Comparison of ENCODE assay signal across 19 cellular contexts in the genomic region with DNA sequence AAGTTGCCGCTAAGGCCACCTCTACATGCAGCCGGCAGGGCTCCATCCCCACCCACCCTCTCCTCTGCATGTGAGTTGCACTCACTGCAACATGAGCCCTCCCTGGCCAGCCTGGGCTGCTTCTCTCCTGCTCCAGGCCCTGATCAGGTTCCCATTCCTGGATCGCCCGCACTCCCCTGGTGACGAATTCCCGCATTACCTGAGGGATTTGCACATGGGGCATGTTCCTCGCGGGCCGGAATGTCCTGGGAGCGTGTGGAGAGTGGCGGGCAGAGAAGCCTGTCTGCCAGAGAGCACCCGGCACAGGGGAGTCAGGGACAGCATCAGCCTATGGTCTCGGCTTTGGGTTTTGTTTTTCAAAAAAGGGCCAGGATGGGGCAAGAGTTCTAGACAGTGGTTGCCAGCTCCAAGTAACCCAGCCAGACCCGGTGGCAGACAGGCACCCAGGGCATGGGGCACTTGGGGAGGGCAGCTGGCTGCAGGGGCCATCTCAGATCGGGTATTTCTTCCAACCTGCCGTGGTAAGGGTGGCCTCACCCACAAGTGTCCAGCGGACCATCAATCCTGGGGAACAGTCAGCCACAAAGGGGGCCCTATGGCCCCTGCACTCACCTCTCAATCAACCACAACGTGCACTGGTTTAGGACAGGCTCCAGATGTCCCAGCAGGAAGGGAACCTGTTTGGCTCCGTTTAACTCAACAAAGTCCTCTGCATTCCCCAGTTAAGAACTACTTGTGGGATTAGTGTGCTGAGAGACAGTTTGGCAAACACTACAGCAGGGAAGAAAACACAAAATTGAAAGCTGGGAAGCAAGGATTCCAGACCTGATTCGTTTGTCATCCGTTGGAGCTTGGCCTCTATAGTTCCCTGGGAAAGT.
A peak's percentile ranks its signal among the peaks of the same experiment; 100 is the strongest.
DNase-seq lines count a peak whose midpoint lies in the region; ATAC-seq, FAIRE-seq and TF ChIP-seq lines count a peak whose summit lies in the region.
"Had no signal": no experiment of that assay in that cellular context is flagged by ENCODE, and none has a peak within 500 bp of the region (broad histone marks: within the 10 kb centered on the region; RNA-seq: fewer than 3 reads in every experiment).

No MANE protein-coding gene starts in this region.

- ATAC-seq in gastroesophageal sphincter (peak; percentile 11), gastrocnemius medialis (peak; percentile 67 to 75)
- ATAC-seq: CD8-positive, alpha-beta T cell had no signal

- H3K4me1 ChIP-seq in H9 (ENCODE audit: insufficient read depth, low read length) = peaks cover 3% of the 10 kb centered on the region; the same call in 1 of the 2 replicates
- peaks cover 0 to 64% (median 12%) of the 10 kb centered on the region in 3 donors for H3K4me1 ChIP-seq in gastroesophageal sphincter
- no peaks in the 10 kb centered on the region for H3K4me1 ChIP-seq in kidney (ENCODE audit: control insufficient read depth in 1 of 2, insufficient read depth in 1 of 2, low read depth in 1 of 2, low read length in 2 of 2)
- peaks cover 35 to 48% of the 10 kb centered on the region in 2 donors for H3K4me1 ChIP-seq in gastrocnemius medialis

- DNase-seq in H9 (no peak), kidney (peak; percentile 68), gastrocnemius medialis (peak; percentile 92 to 97), DMS53 (lab: John Stamatoyannopoulos, UW) (no peak), DMS153 treated with DMSO at 0.1 percent for 48 hours (lab: John Stamatoyannopoulos, UW; ENCODE audit: unreplicated experiment) (no peak), RWPE1 (ENCODE audit: low spot score) (no peak), D721Med (ENCODE audit: insufficient read length, low spot score) (no peak)
- DNase-seq: CD8-positive, alpha-beta T cell; EL; Karpas-422; MM.1S; NCI-H1417; NCI-H2029 treated with DMSO at 0.1 percent for 48 hours; NCI-H69; NK-92 treated with Interleukin-12 subunit alpha and Interleukin-12 subunit beta, amount 100 ng/mL, for 24 hours; SK-N-SH had no signal

- no peaks in the 10 kb centered on the region for H3K9me3 Mint-ChIP-seq in H9
- H3K9me3 Mint-ChIP-seq: CD8-positive, alpha-beta T cell had no signal

- H3K79me1 ChIP-seq in H9 (ENCODE audit: insufficient read depth, low read depth, low read length, poor library complexity, severe bottlenecking) = no peaks in the 10 kb centered on the region

- H3T11ph ChIP-seq in H9 (ENCODE audit: low read length) = no peak overlapping the region

- H3K27ac Mint-ChIP-seq in H9 = peak overlapping the region in 2 of 3 experiments; percentile 31 to 70; a peak in 2 of 7 replicates
- H3K27ac Mint-ChIP-seq: B cell; CD8-positive, alpha-beta T cell had no signal

- peaks cover 9 to 13% (median 12%) of the 10 kb centered on the region in 3 experiments; a peak in 6 of 7 replicates for H3K36me3 Mint-ChIP-seq in H9 (ENCODE audit: insufficient read depth in 1 of 3, low read depth in 3 of 3)
- H3K36me3 Mint-ChIP-seq: CD8-positive, alpha-beta T cell had no signal

- H2BK12ac ChIP-seq in H9 (ENCODE audit: insufficient read length, low read depth, low read length) = no peak overlapping the region

- no peak overlapping the region for H3K56ac ChIP-seq in H9 (ENCODE audit: insufficient read length, low read depth, low read length)

- in situ Hi-C loops in gastrocnemius medialis (cut with MboI; ENCODE audit: low sequenced_read_pairs in 4 of 4) = no loop called here

- POLR2A ChIA-PET in RWPE1 (lab: Yijun Ruan, JAX; ENCODE audit: low non-redundant PET) = no interaction called here

- FAIRE-seq in kidney (lab: Jason Lieb, UNC) = no peak
- no peak for FAIRE-seq in D721Med (lab: Jason Lieb, UNC)
- FAIRE-seq: H54 had no signal

- H3K4me3 ChIP-seq in gastroesophageal sphincter (no peak overlapping the region), kidney (ENCODE audit: low read length in 2 of 2) (no peak overlapping the region), gastrocnemius medialis (no peak overlapping the region)

- no peak overlapping the region for H2AFZ ChIP-seq in H9 (ENCODE audit: low read length)

- H3K36me3 ChIP-seq in gastroesophageal sphincter (peaks cover 0 to 58% of the 10 kb centered on the region in 2 donors), kidney (ENCODE audit: control insufficient read depth in 1 of 2, insufficient read depth in 2 of 2, low read length in 2 of 2) (peaks cover 3 to 8% of the 10 kb centered on the region in 2 donors), gastrocnemius medialis (peaks cover 0 to 13% of the 10 kb centered on the region in 2 donors)

- no peak overlapping the region for H2AK5ac ChIP-seq in H9 (ENCODE audit: insufficient read length, low read length)

- H2BK15ac ChIP-seq in H9 (ENCODE audit: low read depth, low read length) = no peak overlapping the region

- no peak overlapping the region for H2BK20ac ChIP-seq in H9 (ENCODE audit: low read depth, low read length, poor library complexity, severe bottlenecking)

- H3K18ac ChIP-seq in H9 (ENCODE audit: insufficient read length, low read depth, low read length) = no peak overlapping the region

- H3K27me3 ChIP-seq in H9 (ENCODE audit: insufficient read depth, low read length) (no peaks in the 10 kb centered on the region), gastroesophageal sphincter (no peaks in the 10 kb centered on the region), gastrocnemius medialis (no peaks in the 10 kb centered on the region)

- intact Hi-C loops in kidney (cut with DNase I) (no loop called here), gastrocnemius medialis (cut with DNase I; ENCODE audit: low total_unique reads) (loop anchor here (5.0 to 10.0 kb wide), 3 partner anchors 68 to 218 kb away; no protein-coding TSS in a partner anchor)

- no peak overlapping the region for H3K23ac ChIP-seq in H9 (ENCODE audit: insufficient read length, low read depth, low read length)

- no peak overlapping the region for H4K5ac ChIP-seq in H9 (ENCODE audit: insufficient read length, low read depth, low read length)

- no CpG with 5 or more reads among the region's 21 CpGs for WGBS in H9 (ENCODE audit: extremely low coverage, insufficient read length, low lambda C conversion rate)
- WGBS in gastroesophageal sphincter (ENCODE audit: low coverage in 1 of 2), 2 donors = 33 to 51% methylated on average over 1 to 3 of the region's 21 CpGs

- no peaks in the 10 kb centered on the region for H3K23me2 ChIP-seq in H9 (ENCODE audit: insufficient read length, low read depth, low read length, poor library complexity, severe bottlenecking)

- H3K4me2 ChIP-seq in H9 (ENCODE audit: insufficient read depth, insufficient read length, low read length) = no peak overlapping the region
- H3K4me2 ChIP-seq: SK-N-SH had no signal

- no peak for TF ChIP-seq POLR2A in gastroesophageal sphincter (IDR thresholded peaks at IDR 0.05)
- TF ChIP-seq POLR2A in gastrocnemius medialis (IDR thresholded peaks at IDR 0.05) = peak in 1 of 2 donors; percentile 36

- H3K4me1 Mint-ChIP-seq in H9 = peaks cover 16 to 25% of the 10 kb centered on the region in 2 experiments
- H3K4me1 Mint-ChIP-seq: B cell had no signal

- H4K91ac ChIP-seq in H9 (ENCODE audit: insufficient read length, low read depth, low read length) = no peak overlapping the region

- TF ChIP-seq CTCF in H9 (conservative IDR thresholded peaks at IDR 0.05) (no peak), gastroesophageal sphincter (IDR thresholded peaks at IDR 0.05) (no peak), kidney (IDR thresholded peaks at IDR 0.05; ENCODE audit: borderline replicate concordance, extremely low read depth, insufficient read depth) (no peak), gastrocnemius medialis (IDR thresholded peaks at IDR 0.05 in 4 of 5, conservative IDR thresholded peaks at IDR 0.05 in 1 of 5) (peak; percentile 29 to 59 (median 36)), RWPE1 (conservative IDR thresholded peaks at IDR 0.05; ENCODE audit: low read depth) (no peak), D721Med (IDR thresholded peaks at IDR 0.05; ENCODE audit: insufficient read depth, missing control alignments) (no peak)

- H3K9ac ChIP-seq in H9 (ENCODE audit: extremely low read depth, insufficient read length, low read length) (no peak overlapping the region), kidney (ENCODE audit: low read length in 2 of 2) (no peak overlapping the region)
- H3K9ac ChIP-seq: SK-N-SH had no signal

- no peak overlapping the region for H3K27ac ChIP-seq in H9 (ENCODE audit: insufficient read length, low read depth, low read length)
- H3K27ac ChIP-seq in gastroesophageal sphincter = peak overlapping the region in 3 of 4 donors; percentile 71 to 79 (median 77)
- H3K27ac ChIP-seq in kidney (ENCODE audit: low read depth in 2 of 2, low read length in 2 of 2) = no peak overlapping the region
- H3K27ac ChIP-seq in gastrocnemius medialis = peak overlapping the region; percentile 77 to 91 (median 85)
- no peak overlapping the region for H3K27ac ChIP-seq in RWPE1

- H3K9me3 ChIP-seq in H9 (ENCODE audit: control insufficient read depth, low read depth, low read length) (no peaks in the 10 kb centered on the region), gastroesophageal sphincter (no peaks in the 10 kb centered on the region), kidney (ENCODE audit: control insufficient read depth in 1 of 2, low read length in 2 of 2) (no peaks in the 10 kb centered on the region), gastrocnemius medialis (no peaks in the 10 kb centered on the region)
- H3K9me3 ChIP-seq: SK-N-SH had no signal

- H3K79me2 ChIP-seq in H9 (ENCODE audit: insufficient read depth, low read length) = no peaks in the 10 kb centered on the region

- H4K20me1 ChIP-seq in H9 (ENCODE audit: control insufficient read depth, insufficient read depth, insufficient read length) = no peaks in the 10 kb centered on the region

- H4K8ac ChIP-seq in H9 (replicated peaks; ENCODE audit: insufficient read length, low read depth, low read length) = no peak overlapping the region

- H3K27me3 Mint-ChIP-seq in H9 (ENCODE audit: low read depth) = no peaks in the 10 kb centered on the region
- H3K27me3 Mint-ChIP-seq: B cell had no signal

- H3K4ac ChIP-seq in H9 (ENCODE audit: low read depth, low read length) = no peak overlapping the region

- H2BK5ac ChIP-seq in H9 (ENCODE audit: insufficient read length, low read length) = no peak overlapping the region

- no peak overlapping the region for H2BK120ac ChIP-seq in H9 (ENCODE audit: low read depth, low read length, poor library complexity, severe bottlenecking)

- H3K4me3 Mint-ChIP-seq in H9 = no peak overlapping the region
- H3K4me3 Mint-ChIP-seq: B cell; CD8-positive, alpha-beta T cell had no signal

- CTCF ChIA-PET in RWPE1 (lab: Yijun Ruan, JAX) = interaction anchor here (0.7 kb wide), 1 partner anchor 204 kb away, joined by 3 read pairs; no protein-coding TSS in a partner anchor

- H3K14ac ChIP-seq in H9 (ENCODE audit: insufficient read depth, low read length) = no peak overlapping the region

- no peak for TF ChIP-seq EP300 in gastroesophageal sphincter (IDR thresholded peaks at IDR 0.05)

Comparison
In these comparisons a context has a peak if more than half of its experiments do, and no peak if none do; other contexts are left out.
1. DNase-seq: peak in kidney (single experiment) and gastrocnemius medialis (2 of 2); none in H9 (single experiment), DMS53 (single experiment), DMS153 treated with DMSO at 0.1 percent for 48 hours (single experiment), RWPE1 (single experiment) and D721Med (single experiment).
2. H3K27ac ChIP-seq: peak in gastroesophageal sphincter (3 of 4) and gastrocnemius medialis (4 of 4); none in H9 (single experiment), kidney (0 of 2) and RWPE1 (single experiment).
3. CTCF ChIP-seq: peak in gastrocnemius medialis (5 of 5); none in H9 (single experiment), gastroesophageal sphincter (0 of 4), kidney (single experiment), RWPE1 (single experiment) and D721Med (single experiment).